8 cellular contexts compared by ENCODE assay signal in genomic region chr13:60448907-60449510, GRCh38. TPM values are rescaled to one million over a fixed set of nuclear protein-coding genes. Genes with fewer than 3 reads are reported as not detected.
DNase-seq lines count a peak whose midpoint lies in the region; ATAC-seq, FAIRE-seq and TF ChIP-seq lines count a peak whose summit lies in the region.

No MANE protein-coding gene starts in this region.

- TF ChIP-seq POLR2A in HepG2 (IDR thresholded peaks at IDR 0.05; ENCODE audit: insufficient read depth in 1 of 2, low read depth in 2 of 2, low read length in 2 of 2) = no peak

- no peak overlapping the region for H3K4me2 ChIP-seq in HepG2 (ENCODE audit: low read depth, low read length)

- FAIRE-seq in bronchial epithelial cell (lab: Jason Lieb, UNC) (no peak), HepG2 (lab: Jason Lieb, UNC) (peak; percentile 30)

- H3K9me3 ChIP-seq in BE2C = no peaks in the 10 kb centered on the region; the same call in 1 of the 2 replicates
- H3K9me3 ChIP-seq in HepG2 (ENCODE audit: low read length) = no peaks in the 10 kb centered on the region

- BruUV-seq in HepG2 (replicated peaks; lab: Mats Ljungman, UMichigan) = no TSS peak

- H3K27me3 ChIP-seq in BE2C (no peaks in the 10 kb centered on the region), bronchial epithelial cell (ENCODE audit: control insufficient read depth, insufficient read depth, low read length) (no peaks in the 10 kb centered on the region), HepG2 (ENCODE audit: control insufficient read depth in 1 of 2, insufficient read depth in 2 of 2, low read length in 2 of 2) (no peaks in the 10 kb centered on the region)

- no peak overlapping the region for H3K27ac ChIP-seq in HepG2 (ENCODE audit: extremely low read length, insufficient read depth, low read length)

- peak; percentile 23 for DNase-seq in BE2C
- DNase-seq in NCI-H460 (ENCODE audit: extremely low read depth, low read depth) = peak; percentile 46
- peak; percentile 63 for DNase-seq in bronchial epithelial cell (ENCODE audit: low read depth)
- DNase-seq in HepG2 (ENCODE audit: low spot score) = peak; percentile 31
- no peak for DNase-seq in GM19238 (ENCODE audit: insufficient read length, low spot score)
- DNase-seq in effector CD8-positive, alpha-beta T cell (lab: John Stamatoyannopoulos, UW) = no peak

- ATAC-seq in GM18511 (IDR thresholded peaks at IDR 0.05; ENCODE audit: unreplicated experiment) = peak; percentile 89
- ATAC-seq in HG02981 (IDR thresholded peaks at IDR 0.05; ENCODE audit: unreplicated experiment) = peak; percentile 72
- peak; percentile 64 for ATAC-seq in HepG2

- H3K79me2 ChIP-seq in HepG2 (ENCODE audit: insufficient read depth, low read length) = no peaks in the 10 kb centered on the region

- POLR2A ChIA-PET in HepG2 (lab: Yijun Ruan, JAX) = no interaction called here

- no peaks in the 10 kb centered on the region for H3K36me3 ChIP-seq in BE2C
- no peaks in the 10 kb centered on the region for H3K36me3 ChIP-seq in bronchial epithelial cell (ENCODE audit: control insufficient read depth, insufficient read depth, low read length)
- no peaks in the 10 kb centered on the region for H3K36me3 ChIP-seq in HepG2 (replicated peaks in 1 of 2; ENCODE audit: control insufficient read depth in 1 of 2, insufficient read depth in 2 of 2, low read length in 2 of 2)

- H3K4me3 ChIP-seq in BE2C (ENCODE audit: low read depth, low read length) (no peak overlapping the region), bronchial epithelial cell (ENCODE audit: low read depth, low read length) (no peak overlapping the region), HepG2 (replicated peaks in 1 of 3; ENCODE audit: insufficient read depth in 1 of 3, low read depth in 2 of 3, low read length in 3 of 3) (no peak overlapping the region)

- peak; percentile 82 for TF ChIP-seq CTCF in BE2C (IDR thresholded peaks at IDR 0.05; ENCODE audit: low read depth, low read length)
- TF ChIP-seq CTCF in bronchial epithelial cell (IDR thresholded peaks at IDR 0.05; ENCODE audit: insufficient read depth, low read length, severe bottlenecking) = peak; percentile 57
- TF ChIP-seq CTCF in HepG2 (CRISPR knock-in tag; IDR thresholded peaks at IDR 0.05) = peak; percentile 49

- TF ChIP-seq RAD21 in HepG2 (CRISPR knock-in tag; IDR thresholded peaks at IDR 0.05) = no peak

- intact Hi-C loops in HepG2 (cut with micrococcal nuclease; ENCODE audit: unreplicated experiment) = loop anchor here (1.0 kb wide), 1 partner anchor 169 kb away; no protein-coding TSS in a partner anchor

- no peak overlapping the region for H2AFZ ChIP-seq in HepG2 (ENCODE audit: low read length)

- in situ Hi-C loops in HepG2 (cut with HindIII; ENCODE audit: extremely low pct_ligation_motif_present, low pct_unique_long_range_greater_than_20kb) = no loop called here

- H3K9ac ChIP-seq in HepG2 (ENCODE audit: insufficient read depth, low read depth, low read length) = no peak overlapping the region

- no peaks in the 10 kb centered on the region for H3K4me1 ChIP-seq in BE2C
- no peaks in the 10 kb centered on the region for H3K4me1 ChIP-seq in HepG2 (ENCODE audit: insufficient read depth, low read length)

- TF ChIP-seq EP300 in HepG2 (IDR thresholded peaks at IDR 0.05; ENCODE audit: low read depth in 2 of 2, low read length in 2 of 2) = no peak
- no peak for TF ChIP-seq EP300 in HepG2 (CRISPR knock-in tag; IDR thresholded peaks at IDR 0.05; ENCODE audit: borderline replicate concordance)

- H4K20me1 ChIP-seq in HepG2 (ENCODE audit: insufficient read depth, low read length) = no peaks in the 10 kb centered on the region

- CTCF ChIA-PET in HepG2 (lab: Yijun Ruan, JAX; ENCODE audit: low intra/inter-chr PET ratio, low total read pairs) = interaction anchor here (0.7 to 0.9 kb wide), 2 partner anchors 25 to 169 kb away, joined by 3 read pairs; no protein-coding TSS in a partner anchor

- WGBS in HepG2 (ENCODE audit: low lambda C conversion rate) = 21% methylated on average over 2 of the region's 2 CpGs

TF ChIP-seq in HepG2, 621 proteins besides CTCF, POLR2A, EP300 and RAD21:
- TF ChIP-seq THYN1 (CRISPR knock-in tag; IDR thresholded peaks at IDR 0.05; ENCODE audit: borderline replicate concordance, low read depth) = no peak
- peak; percentile 47 for TF ChIP-seq STAG1 (CRISPR knock-in tag; IDR thresholded peaks at IDR 0.05)
TF ChIP-seq in HepG2: peak in this region for 1.

RNA-seq across cellular contexts. Expression of gene TDRD3, which starts 52.0 kb away (rescaled TPM):
- polyA plus RNA-seq in BE2C (2012; ENCODE audit: insufficient read depth, insufficient read length, low read depth) = 22.4 TPM
- total RNA-seq in NCI-H460 (2014; rRNA removed; shearing (Covaris generic)) = 14.5 and 18.1 TPM in 2 replicates
- 6.8 and 7.0 TPM in 2 replicates for polyA plus RNA-seq in NCI-H460 (2014; cell fraction: nucleus; rRNA removed)
- total RNA-seq in bronchial epithelial cell (12.4 and 12.7 TPM in 2 replicates), HepG2 (2016; rRNA removed; fragmentation: Illumina TruSeq; extraction: Trizol) (11.8 and 13.3 TPM in 2 replicates)
- 57.8 and 58.7 TPM in 2 replicates for total RNA-seq in HepG2 (2016; cell fraction: cytosol; rRNA removed; fragmentation: Illumina TruSeq; extraction: Trizol; ENCODE audit: low read depth)
- 12.1 and 12.2 TPM in 2 replicates for total RNA-seq in HepG2 (2016; cell fraction: insoluble cytoplasmic fraction; rRNA removed; fragmentation: Illumina TruSeq; extraction: Trizol)
- 19.8 and 23.5 TPM in 2 replicates for total RNA-seq in HepG2 (2016; cell fraction: membrane; rRNA removed; fragmentation: Illumina TruSeq; extraction: Trizol)
- total RNA-seq in HepG2 (2016; cell fraction: nucleus; rRNA removed; fragmentation: Illumina TruSeq; extraction: Trizol) = 17.1 and 18.3 TPM in 2 replicates
- polyA plus RNA-seq in HepG2 (2011; rRNA removed) = 3.7 and 4.7 TPM in 2 replicates
- polyA plus RNA-seq in HepG2 (2011; cell fraction: cytosol; rRNA removed) = 1.4 and 2.2 TPM in 2 replicates
- 3.0 and 3.3 TPM in 2 replicates for polyA plus RNA-seq in HepG2 (2011; cell fraction: nucleus; rRNA removed)
- 6.5 and 8.0 TPM in 2 replicates for polyA plus RNA-seq in HepG2 (2012)
- polyA plus RNA-seq in HepG2 (2016; cell fraction: cytosol; fragmentation: Illumina TruSeq; extraction: Trizol; ENCODE audit: low read depth) = 2.8 and 3.0 TPM in 2 replicates
- polyA plus RNA-seq in HepG2 (2016; cell fraction: insoluble cytoplasmic fraction; fragmentation: Illumina TruSeq; extraction: Trizol; ENCODE audit: low read depth) = 11.3 and 12.0 TPM in 2 replicates
- 5.6 and 6.7 TPM in 2 replicates for polyA plus RNA-seq in HepG2 (2016; cell fraction: membrane; fragmentation: Illumina TruSeq; extraction: Trizol; ENCODE audit: low read depth)
- polyA plus RNA-seq in HepG2 (2016; cell fraction: nucleus; fragmentation: Illumina TruSeq; extraction: Trizol; ENCODE audit: insufficient read depth, low read depth) = 7.9 and 9.5 TPM in 2 replicates
- polyA minus RNA-seq in HepG2 (2011; rRNA and poly(A)+ RNA removed; ENCODE audit: low replicate concordance) = 2.0 and 9.4 TPM in 2 replicates
- 9.1 and 10.1 TPM in 2 replicates for polyA minus RNA-seq in HepG2 (2011; cell fraction: cytosol; rRNA and poly(A)+ RNA removed)
- 30.9 and 31.6 TPM in 2 replicates for polyA minus RNA-seq in HepG2 (2011; cell fraction: nucleus; rRNA and poly(A)+ RNA removed)

Comparison
In these comparisons a context has a peak if more than half of its experiments do, and no peak if none do; other contexts are left out.
1. DNase-seq: peak in BE2C (single experiment), NCI-H460 (single experiment), bronchial epithelial cell (single experiment) and HepG2 (single experiment); none in GM19238 (single experiment) and effector CD8-positive, alpha-beta T cell (single experiment).
2. Peak in every context shown above with its lines, with median percentiles within 50 percentile points of each other: CTCF ChIP-seq and ATAC-seq.